ENCODE assay signal across 18 cellular contexts in genomic region chr1:5223266-5223665, GRCh38.
DNase-seq lines count a peak whose midpoint lies in the region; ATAC-seq and TF ChIP-seq lines count a peak whose summit lies in the region.
"Had no signal": no experiment of that assay in that cellular context is flagged by ENCODE, and none has a peak within 500 bp of the region (broad histone marks: within the 10 kb centered on the region; RNA-seq: fewer than 3 reads in every experiment).

No MANE protein-coding gene starts in this region.

- no peak overlapping the region for H3K9ac ChIP-seq in neural progenitor cell
- H3K9ac ChIP-seq: BLaER1 had no signal

- H3K36me3 Mint-ChIP-seq in glutamatergic neuron (ENCODE audit: unreplicated experiment): peaks cover 5% of the 10 kb centered on the region
- no peaks in the 10 kb centered on the region for H3K36me3 Mint-ChIP-seq in neural progenitor cell
- no peaks in the 10 kb centered on the region for H3K36me3 Mint-ChIP-seq in activated CD8-positive, alpha-beta T cell treated with anti-CD3 and anti-CD28 coated beads, Interleukin-2, amount 10 ng/mL, durations not matched to agents 7 days and 5 days (ENCODE audit: low read depth)
- H3K36me3 Mint-ChIP-seq: CD8-positive, alpha-beta memory T cell; IgD-negative memory B cell had no signal

- H3K4me3 Mint-ChIP-seq in glutamatergic neuron (ENCODE audit: unreplicated experiment) (no peak overlapping the region), neural progenitor cell (no peak overlapping the region)
- no peak overlapping the region for H3K4me3 Mint-ChIP-seq in activated CD8-positive, alpha-beta T cell treated with anti-CD3 and anti-CD28 coated beads, Interleukin-2, amount 10 ng/mL, durations not matched to agents 7 days and 5 days
- H3K4me3 Mint-ChIP-seq: CD8-positive, alpha-beta memory T cell had no signal

- H3K27me3 ChIP-seq in neural progenitor cell: peaks cover 100% of the 10 kb centered on the region
- H3K27me3 ChIP-seq: BLaER1 had no signal

- TF ChIP-seq CTCF in glutamatergic neuron (IDR thresholded peaks at IDR 0.05; ENCODE audit: partially characterized antibody, unreplicated experiment) (no peak), neural progenitor cell (IDR thresholded peaks at IDR 0.05) (no peak), GM10248 (IDR thresholded peaks at IDR 0.05; ENCODE audit: control extremely low read depth, extremely low read depth, low read depth, missing control alignments) (no peak)

- H3K4me2 ChIP-seq in neural progenitor cell: no peak overlapping the region
- H3K4me2 ChIP-seq: BLaER1, PC-9 had no signal

- H3K4me1 Mint-ChIP-seq in glutamatergic neuron (ENCODE audit: low read depth, unreplicated experiment) (no peaks in the 10 kb centered on the region), neural progenitor cell (peaks cover 14% of the 10 kb centered on the region)
- no peaks in the 10 kb centered on the region for H3K4me1 Mint-ChIP-seq in activated CD8-positive, alpha-beta T cell treated with anti-CD3 and anti-CD28 coated beads, Interleukin-2, amount 10 ng/mL, durations not matched to agents 7 days and 5 days (ENCODE audit: low read depth)
- H3K4me1 Mint-ChIP-seq: IgD-negative memory B cell had no signal

- CTCF ChIA-PET in GM10248 (lab: Yijun Ruan, JAX): interaction anchor here (1.5 kb wide), 1 partner anchor 10 kb away, joined by 5 read pairs; no protein-coding TSS in a partner anchor
- CTCF ChIA-PET in activated CD8-positive, alpha-beta T cell treated with anti-CD3 and anti-CD28 coated beads, Interleukin-2, amount 10 ng/mL, durations not matched to agents 7 days and 5 days (lab: Charles Lee): no interaction called here

- no peaks in the 10 kb centered on the region for H3K9me3 ChIP-seq in neural progenitor cell (ENCODE audit: low read depth)
- H3K9me3 ChIP-seq: BLaER1 had no signal

- H3K4me3 ChIP-seq in neural progenitor cell: no peak overlapping the region
- H3K4me3 ChIP-seq: BLaER1, PC-9 had no signal

- peaks cover 14% of the 10 kb centered on the region for H4K20me1 ChIP-seq in neural progenitor cell (ENCODE audit: low read depth)
- H4K20me1 ChIP-seq: BLaER1 had no signal

- H3K27ac Mint-ChIP-seq in glutamatergic neuron (ENCODE audit: unreplicated experiment) (peak overlapping the region; percentile 89), neural progenitor cell (no peak overlapping the region)
- no peak overlapping the region for H3K27ac Mint-ChIP-seq in activated CD8-positive, alpha-beta T cell treated with anti-CD3 and anti-CD28 coated beads, Interleukin-2, amount 10 ng/mL, durations not matched to agents 7 days and 5 days

- no peaks in the 10 kb centered on the region for H3K79me2 ChIP-seq in neural progenitor cell (ENCODE audit: low read depth)

- H3K36me3 ChIP-seq in neural progenitor cell: no peaks in the 10 kb centered on the region
- H3K36me3 ChIP-seq: BLaER1 had no signal

- DNase-seq in NCI-H82 (lab: John Stamatoyannopoulos, UW): peak; percentile 11
- DNase-seq in NCI-H82 treated with DMSO at 0.1 percent for 48 hours (lab: John Stamatoyannopoulos, UW; ENCODE audit: unreplicated experiment): no peak
- peak; percentile 19 for DNase-seq in glutamatergic neuron
- DNase-seq in neural progenitor cell (ENCODE audit: low spot score): peak; percentile 34
- no peak for DNase-seq in GM10248 (ENCODE audit: extremely low spot score)
- no peak for DNase-seq in Kasumi-1 (lab: John Stamatoyannopoulos, UW)
- no peak for DNase-seq in activated CD8-positive, alpha-beta T cell treated with anti-CD3 and anti-CD28 coated beads, Interleukin-2, amount 10 ng/mL, durations not matched to agents 7 days and 5 days
- DNase-seq: CD8-positive, alpha-beta memory T cell; DMS79 treated with DMSO at 0.1 percent for 48 hours; HCEC 1CT; NCI-H187; NCI-H446 treated with DMSO at 0.1 percent for 48 hours; PC-9 had no signal

- peaks cover 7% of the 10 kb centered on the region for H3K27me3 Mint-ChIP-seq in glutamatergic neuron (ENCODE audit: unreplicated experiment)
- no peaks in the 10 kb centered on the region for H3K27me3 Mint-ChIP-seq in neural progenitor cell (ENCODE audit: insufficient read depth, low read depth)
- peaks cover 2% of the 10 kb centered on the region for H3K27me3 Mint-ChIP-seq in activated CD8-positive, alpha-beta T cell treated with anti-CD3 and anti-CD28 coated beads, Interleukin-2, amount 10 ng/mL, durations not matched to agents 7 days and 5 days (ENCODE audit: low read depth)

- peaks cover 18% of the 10 kb centered on the region for H3K9me3 Mint-ChIP-seq in glutamatergic neuron (ENCODE audit: unreplicated experiment)
- H3K9me3 Mint-ChIP-seq in neural progenitor cell: no peaks in the 10 kb centered on the region
- no peaks in the 10 kb centered on the region for H3K9me3 Mint-ChIP-seq in activated CD8-positive, alpha-beta T cell treated with anti-CD3 and anti-CD28 coated beads, Interleukin-2, amount 10 ng/mL, durations not matched to agents 7 days and 5 days (ENCODE audit: insufficient read depth)
- H3K9me3 Mint-ChIP-seq: CD8-positive, alpha-beta memory T cell had no signal

- peaks cover 21% of the 10 kb centered on the region for H3K4me1 ChIP-seq in neural progenitor cell

- H3K27ac ChIP-seq in neural progenitor cell (no peak overlapping the region), temporal lobe (ENCODE audit: low read depth, low read length) (peak overlapping the region; percentile 33)
- H3K27ac ChIP-seq: 22Rv1, BLaER1, HL-60, PC-9 had no signal

- peaks cover 18% of the 10 kb centered on the region for H3F3A ChIP-seq in neural progenitor cell (ENCODE audit: low read depth)

- POLR2A ChIA-PET in GM10248 (lab: Yijun Ruan, JAX): no interaction called here
- POLR2A ChIA-PET in activated CD8-positive, alpha-beta T cell treated with anti-CD3 and anti-CD28 coated beads, Interleukin-2, amount 10 ng/mL, durations not matched to agents 7 days and 5 days (lab: Charles Lee): no interaction called here

- ATAC-seq in activated CD8-positive, alpha-beta T cell treated with anti-CD3 and anti-CD28 coated beads, Interleukin-2, amount 10 ng/mL, durations not matched to agents 7 days and 5 days: no peak

- H2AFZ ChIP-seq in neural progenitor cell (replicated peaks): no peak overlapping the region
- H2AFZ ChIP-seq: PC-9 had no signal

Comparison
In these comparisons a context has a peak if more than half of its experiments do, and no peak if none do; other contexts are left out.
1. DNase-seq: peak in NCI-H82 (single experiment), glutamatergic neuron (single experiment) and neural progenitor cell (single experiment); none in NCI-H82 treated with DMSO at 0.1 percent for 48 hours (single experiment), GM10248 (single experiment), Kasumi-1 (0 of 2) and activated CD8-positive, alpha-beta T cell treated with anti-CD3 and anti-CD28 coated beads, Interleukin-2, amount 10 ng/mL, durations not matched to agents 7 days and 5 days (single experiment).